In genomic region chr16:29117631-29118030, GRCh38 we compare ENCODE assay signal across 18 cellular contexts.
A peak's percentile ranks its signal among the peaks of the same experiment; 100 is the strongest.
DNase-seq lines count a peak whose midpoint lies in the region; ATAC-seq lines count a peak whose summit lies in the region.
"Had no signal": no experiment of that assay in that cellular context is flagged by ENCODE, and none has a peak within 500 bp of the region (broad histone marks: within the 10 kb centered on the region; RNA-seq: fewer than 3 reads in every experiment).

No MANE protein-coding gene starts in this region.

- no peaks in the 10 kb centered on the region for H4K20me1 ChIP-seq in GM23248 (ENCODE audit: insufficient read depth)

- peaks cover 14% of the 10 kb centered on the region for H3K4me1 ChIP-seq in CD8-positive, alpha-beta memory T cell (ENCODE audit: insufficient read depth, low read length)
- H3K4me1 ChIP-seq in GM23248 (ENCODE audit: insufficient read depth) = no peaks in the 10 kb centered on the region; the same call in 1 of the 2 replicates

- no peak for DNase-seq in activated T-cell treated with anti-CD3 and anti-CD28 coated beads, Interleukin-2, amount 50 U/mL, for 24 hours
- DNase-seq in activated T-cell treated with anti-CD3 and anti-CD28 coated beads for 4 hours = no peak
- no peak for DNase-seq in CD8-positive, alpha-beta memory T cell
- DNase-seq in effector memory CD8-positive, alpha-beta T cell = no peak
- DNase-seq in natural killer cell treated with Interleukin-12 subunit alpha and Interleukin-12 subunit beta and Interleukin-15 and Interleukin-18, amount 100 ng/mL, for 72 hours (ENCODE audit: low spot score) = no peak
- DNase-seq in nucleus accumbens (lab: John Stamatoyannopoulos, UW) = no peak
- no peak for DNase-seq in GM23248
- DNase-seq: ACHN, Caco-2, H9, NCI-H1092 treated with DMSO at 0.1 percent for 48 hours, NCI-H187, NCI-H446, NCI-H748 treated with DMSO at 0.1 percent for 48 hours had no signal

- ATAC-seq in effector memory CD8-positive, alpha-beta T cell (replicated peaks) = no peak
- ATAC-seq in natural killer cell treated with Interleukin-12 subunit alpha and Interleukin-12 subunit beta and Interleukin-15 and Interleukin-18, amount 100 ng/mL, for 72 hours = no peak
- no peak for ATAC-seq in HG02623 (IDR thresholded peaks at IDR 0.05; ENCODE audit: unreplicated experiment)
- ATAC-seq: Panc1, SK-N-SH treated with all-trans-retinoic acid at 6 μM for 48 hours had no signal

- H2AFZ ChIP-seq in GM23248 = no peak overlapping the region

- CTCF ChIA-PET in CD8-positive, alpha-beta memory T cell (lab: Charles Lee) = no interaction called here

- POLR2A ChIA-PET in CD8-positive, alpha-beta memory T cell (lab: Charles Lee) = no interaction called here

- WGBS in GM23248 (ENCODE audit: low coverage in 1 of 2, low lambda C conversion rate in 2 of 2, missing lambda C conversion rate in 2 of 2), 2 experiments = 80 to 82% methylated on average over 7 of the region's 7 CpGs

- no peak overlapping the region for H3K4me3 Mint-ChIP-seq in activated T-cell treated with anti-CD3 and anti-CD28 coated beads, Interleukin-2, amount 50 U/mL, for 24 hours
- H3K4me3 Mint-ChIP-seq in CD8-positive, alpha-beta memory T cell = no peak overlapping the region
- H3K4me3 Mint-ChIP-seq in effector memory CD8-positive, alpha-beta T cell = no peak overlapping the region
- peak overlapping the region; percentile 83 for H3K4me3 Mint-ChIP-seq in natural killer cell treated with Interleukin-12 subunit alpha and Interleukin-12 subunit beta and Interleukin-15 and Interleukin-18, amount 100 ng/mL, for 72 hours
- H3K4me3 Mint-ChIP-seq: B cell, H9 had no signal

- H3K9me3 Mint-ChIP-seq in activated T-cell treated with anti-CD3 and anti-CD28 coated beads, Interleukin-2, amount 50 U/mL, for 24 hours = no peaks in the 10 kb centered on the region
- H3K9me3 Mint-ChIP-seq in CD8-positive, alpha-beta memory T cell = no peaks in the 10 kb centered on the region
- H3K9me3 Mint-ChIP-seq in effector memory CD8-positive, alpha-beta T cell = no peaks in the 10 kb centered on the region
- H3K9me3 Mint-ChIP-seq in natural killer cell treated with Interleukin-12 subunit alpha and Interleukin-12 subunit beta and Interleukin-15 and Interleukin-18, amount 100 ng/mL, for 72 hours = no peaks in the 10 kb centered on the region
- H3K9me3 Mint-ChIP-seq: H9 had no signal

- no peaks in the 10 kb centered on the region for H3K9me3 ChIP-seq in CD8-positive, alpha-beta memory T cell (ENCODE audit: low read length)
- H3K9me3 ChIP-seq in GM23248 (ENCODE audit: low read depth) = no peaks in the 10 kb centered on the region
- H3K9me3 ChIP-seq: Caco-2 had no signal

- in situ Hi-C loops in GM23248 (cut with MboI) = no loop called here

- H3K4me2 ChIP-seq in GM23248 (ENCODE audit: unreplicated experiment) = no peak overlapping the region

- H3K27me3 Mint-ChIP-seq in activated T-cell treated with anti-CD3 and anti-CD28 coated beads, Interleukin-2, amount 50 U/mL, for 24 hours = no peaks in the 10 kb centered on the region
- no peaks in the 10 kb centered on the region for H3K27me3 Mint-ChIP-seq in CD8-positive, alpha-beta memory T cell
- H3K27me3 Mint-ChIP-seq in effector memory CD8-positive, alpha-beta T cell = no peaks in the 10 kb centered on the region
- no peaks in the 10 kb centered on the region for H3K27me3 Mint-ChIP-seq in natural killer cell treated with Interleukin-12 subunit alpha and Interleukin-12 subunit beta and Interleukin-15 and Interleukin-18, amount 100 ng/mL, for 72 hours
- H3K27me3 Mint-ChIP-seq: B cell had no signal

- H3K27ac ChIP-seq in CD8-positive, alpha-beta memory T cell (ENCODE audit: low read depth, low read length) = no peak overlapping the region
- no peak overlapping the region for H3K27ac ChIP-seq in GM23248

- no peak overlapping the region for H3K4me3 ChIP-seq in CD8-positive, alpha-beta memory T cell (ENCODE audit: low read length)
- no peak overlapping the region for H3K4me3 ChIP-seq in GM23248

- H3K36me3 Mint-ChIP-seq in activated T-cell treated with anti-CD3 and anti-CD28 coated beads, Interleukin-2, amount 50 U/mL, for 24 hours (ENCODE audit: low read depth) = peaks cover 80% of the 10 kb centered on the region
- peaks cover 0 to 76% (median 17%) of the 10 kb centered on the region in 3 donors for H3K36me3 Mint-ChIP-seq in CD8-positive, alpha-beta memory T cell
- H3K36me3 Mint-ChIP-seq in effector memory CD8-positive, alpha-beta T cell (ENCODE audit: insufficient read depth) = peaks cover 18% of the 10 kb centered on the region
- peaks cover 23% of the 10 kb centered on the region for H3K36me3 Mint-ChIP-seq in natural killer cell treated with Interleukin-12 subunit alpha and Interleukin-12 subunit beta and Interleukin-15 and Interleukin-18, amount 100 ng/mL, for 72 hours

- no peaks in the 10 kb centered on the region for H3K36me3 ChIP-seq in CD8-positive, alpha-beta memory T cell (ENCODE audit: insufficient read depth, low read length)
- H3K36me3 ChIP-seq in GM23248 (ENCODE audit: low read depth) = no peaks in the 10 kb centered on the region

- H3K27me3 ChIP-seq in CD8-positive, alpha-beta memory T cell (ENCODE audit: insufficient read depth, low read length, poor library complexity, severe bottlenecking) = no peaks in the 10 kb centered on the region
- no peaks in the 10 kb centered on the region for H3K27me3 ChIP-seq in GM23248 (replicated peaks; ENCODE audit: insufficient read depth)

- no peak overlapping the region for H3K9ac ChIP-seq in GM23248

- peaks cover 60% of the 10 kb centered on the region for H3K4me1 Mint-ChIP-seq in activated T-cell treated with anti-CD3 and anti-CD28 coated beads, Interleukin-2, amount 50 U/mL, for 24 hours (ENCODE audit: low read depth)
- H3K4me1 Mint-ChIP-seq in CD8-positive, alpha-beta memory T cell = peaks cover 37 to 63% (median 40%) of the 10 kb centered on the region in 3 donors
- peaks cover 31 to 32% of the 10 kb centered on the region in 2 donors for H3K4me1 Mint-ChIP-seq in effector memory CD8-positive, alpha-beta T cell (ENCODE audit: low read depth in 2 of 2)
- H3K4me1 Mint-ChIP-seq in natural killer cell treated with Interleukin-12 subunit alpha and Interleukin-12 subunit beta and Interleukin-15 and Interleukin-18, amount 100 ng/mL, for 72 hours (ENCODE audit: low read depth in 2 of 2) = peaks cover 49 to 57% of the 10 kb centered on the region in 2 donors

- H3K79me2 ChIP-seq in GM23248 (ENCODE audit: insufficient read depth) = no peaks in the 10 kb centered on the region

- peak overlapping the region; percentile 84 for H3K27ac Mint-ChIP-seq in activated T-cell treated with anti-CD3 and anti-CD28 coated beads, Interleukin-2, amount 50 U/mL, for 24 hours
- peak overlapping the region in 6 of 8 donors; percentile 17 to 80 (median 52) for H3K27ac Mint-ChIP-seq in CD8-positive, alpha-beta memory T cell
- H3K27ac Mint-ChIP-seq in effector memory CD8-positive, alpha-beta T cell = peak overlapping the region; percentile 89 to 94
- H3K27ac Mint-ChIP-seq in natural killer cell treated with Interleukin-12 subunit alpha and Interleukin-12 subunit beta and Interleukin-15 and Interleukin-18, amount 100 ng/mL, for 72 hours = peak overlapping the region; percentile 87 to 95
- H3K27ac Mint-ChIP-seq: B cell, H9 had no signal

- no peaks in the 10 kb centered on the region for H3K9me2 ChIP-seq in GM23248 (ENCODE audit: insufficient read depth)

- H3F3A ChIP-seq in GM23248 (ENCODE audit: insufficient read depth) = no peaks in the 10 kb centered on the region
